In genomic region chr18:74623047-74623816, GRCh38 we compare ENCODE assay signal across 2 cellular contexts.
TF ChIP-seq lines count a peak whose summit lies in the region.

No MANE protein-coding gene starts in this region.

TF ChIP-seq in GM23338, 12 proteins besides CTCF, POLR2A, EP300 and RAD21:
- TF ChIP-seq ETS1 (IDR thresholded peaks at IDR 0.05) (no peak), ZNF114 (CRISPR knock-in tag; IDR thresholded peaks at IDR 0.05) (no peak), STAT1 (IDR thresholded peaks at IDR 0.05; ENCODE audit: unreplicated experiment) (no peak), CREB1 (CRISPR knock-in tag; IDR thresholded peaks at IDR 0.05; ENCODE audit: low read depth) (no peak), POLR2AphosphoS5 (IDR thresholded peaks at IDR 0.05; ENCODE audit: low read depth) (no peak), ZNF331 (CRISPR knock-in tag; IDR thresholded peaks at IDR 0.05; ENCODE audit: low read depth) (no peak), EZH2phosphoT487 (IDR thresholded peaks at IDR 0.05; ENCODE audit: unreplicated experiment) (no peak), JUNB (IDR thresholded peaks at IDR 0.05; ENCODE audit: unreplicated experiment) (no peak), ZNF462 (CRISPR knock-in tag; IDR thresholded peaks at IDR 0.05) (no peak)
- TF ChIP-seq, protein P1, sequence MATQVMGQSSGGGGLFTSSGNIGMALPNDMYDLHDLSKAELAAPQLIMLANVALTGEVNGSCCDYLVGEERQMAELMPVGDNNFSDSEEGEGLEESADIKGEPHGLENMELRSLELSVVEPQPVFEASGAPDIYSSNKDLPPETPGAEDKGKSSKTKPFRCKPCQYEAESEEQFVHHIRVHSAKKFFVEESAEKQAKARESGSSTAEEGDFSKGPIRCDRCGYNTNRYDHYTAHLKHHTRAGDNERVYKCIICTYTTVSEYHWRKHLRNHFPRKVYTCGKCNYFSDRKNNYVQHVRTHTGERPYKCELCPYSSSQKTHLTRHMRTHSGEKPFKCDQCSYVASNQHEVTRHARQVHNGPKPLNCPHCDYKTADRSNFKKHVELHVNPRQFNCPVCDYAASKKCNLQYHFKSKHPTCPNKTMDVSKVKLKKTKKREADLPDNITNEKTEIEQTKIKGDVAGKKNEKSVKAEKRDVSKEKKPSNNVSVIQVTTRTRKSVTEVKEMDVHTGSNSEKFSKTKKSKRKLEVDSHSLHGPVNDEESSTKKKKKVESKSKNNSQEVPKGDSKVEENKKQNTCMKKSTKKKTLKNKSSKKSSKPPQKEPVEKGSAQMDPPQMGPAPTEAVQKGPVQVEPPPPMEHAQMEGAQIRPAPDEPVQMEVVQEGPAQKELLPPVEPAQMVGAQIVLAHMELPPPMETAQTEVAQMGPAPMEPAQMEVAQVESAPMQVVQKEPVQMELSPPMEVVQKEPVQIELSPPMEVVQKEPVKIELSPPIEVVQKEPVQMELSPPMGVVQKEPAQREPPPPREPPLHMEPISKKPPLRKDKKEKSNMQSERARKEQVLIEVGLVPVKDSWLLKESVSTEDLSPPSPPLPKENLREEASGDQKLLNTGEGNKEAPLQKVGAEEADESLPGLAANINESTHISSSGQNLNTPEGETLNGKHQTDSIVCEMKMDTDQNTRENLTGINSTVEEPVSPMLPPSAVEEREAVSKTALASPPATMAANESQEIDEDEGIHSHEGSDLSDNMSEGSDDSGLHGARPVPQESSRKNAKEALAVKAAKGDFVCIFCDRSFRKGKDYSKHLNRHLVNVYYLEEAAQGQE (IDR thresholded peaks at IDR 0.05; ENCODE audit: unreplicated experiment) = no peak

TF ChIP-seq in HepG2, 621 proteins besides CTCF, POLR2A, EP300 and RAD21:
- TF ChIP-seq STAG1 (CRISPR knock-in tag; IDR thresholded peaks at IDR 0.05) = peak; percentile 55
- no peak for TF ChIP-seq NFYC (CRISPR knock-in tag; IDR thresholded peaks at IDR 0.05)
- no peak for TF ChIP-seq DNMT1 (CRISPR knock-in tag; IDR thresholded peaks at IDR 0.05)
